ENCODE assay signal across 9 cellular contexts in genomic region chr6:328184-328670, GRCh38. TPM values are rescaled to one million over a fixed set of nuclear protein-coding genes. Genes with fewer than 3 reads are reported as not detected.
DNase-seq lines count a peak whose midpoint lies in the region; ATAC-seq and TF ChIP-seq lines count a peak whose summit lies in the region.
"Had no signal": no experiment of that assay in that cellular context is flagged by ENCODE, and none has a peak within 500 bp of the region (broad histone marks: within the 10 kb centered on the region; RNA-seq: fewer than 3 reads in every experiment).

No MANE protein-coding gene starts in this region.

- WGBS in esophagus muscularis mucosa = 48% methylated on average over 7 of the region's 7 CpGs

- no peak overlapping the region for H3K27ac ChIP-seq in esophagus muscularis mucosa (replicated peaks in 1 of 4)
- H3K27ac ChIP-seq: neutrophil had no signal

- no peak overlapping the region for H3K27ac Mint-ChIP-seq in stimulated activated naive CD8-positive, alpha-beta T cell treated with anti-CD3 and anti-CD28 coated beads, Interleukin-15, amount 100 ng/mL, for 72 hours

- intact Hi-C loops in esophagus muscularis mucosa (cut with DNase I) = no loop called here

- TF ChIP-seq CTCF in fibroblast of the aortic adventitia (IDR thresholded peaks at IDR 0.05; ENCODE audit: insufficient read depth, low read length) (peak; percentile 11), esophagus muscularis mucosa (IDR thresholded peaks at IDR 0.05) (no peak)

- no peak for TF ChIP-seq POLR2A in esophagus muscularis mucosa (IDR thresholded peaks at IDR 0.05; ENCODE audit: low read depth)

- H3K4me3 Mint-ChIP-seq in stimulated activated naive CD8-positive, alpha-beta T cell treated with anti-CD3 and anti-CD28 coated beads, Interleukin-15, amount 100 ng/mL, for 72 hours = no peak overlapping the region

- no peaks in the 10 kb centered on the region for H3K9me3 ChIP-seq in esophagus muscularis mucosa
- H3K9me3 ChIP-seq: neutrophil had no signal

- H3K27me3 Mint-ChIP-seq in stimulated activated naive CD8-positive, alpha-beta T cell treated with anti-CD3 and anti-CD28 coated beads, Interleukin-15, amount 100 ng/mL, for 72 hours = no peaks in the 10 kb centered on the region

- H3K4me3 ChIP-seq in fibroblast of the aortic adventitia (ENCODE audit: low read depth, low read length) = peak overlapping the region; percentile 1
- no peak overlapping the region for H3K4me3 ChIP-seq in esophagus muscularis mucosa

- ATAC-seq in GM18502 (IDR thresholded peaks at IDR 0.05; ENCODE audit: poor library complexity, unreplicated experiment) = peak; percentile 81
- ATAC-seq in GM21723 (IDR thresholded peaks at IDR 0.05; ENCODE audit: unreplicated experiment) = peak; percentile 78
- ATAC-seq in stimulated activated naive CD8-positive, alpha-beta T cell treated with anti-CD3 and anti-CD28 coated beads, Interleukin-15, amount 100 ng/mL, for 72 hours = peak; percentile 77

- H3K9me3 Mint-ChIP-seq in stimulated activated naive CD8-positive, alpha-beta T cell treated with anti-CD3 and anti-CD28 coated beads, Interleukin-15, amount 100 ng/mL, for 72 hours = no peaks in the 10 kb centered on the region

- H3K36me3 ChIP-seq in esophagus muscularis mucosa = peaks cover 0 to 6% (median 0%) of the 10 kb centered on the region in 4 donors

- DNase-seq in LHCN-M2 (ENCODE audit: low read depth) (peak; percentile 88), fibroblast of the aortic adventitia (ENCODE audit: low read depth) (peak; percentile 91), esophagus muscularis mucosa (ENCODE audit: extremely low spot score) (no peak), SK-N-DZ (ENCODE audit: low spot score) (no peak), GDM1 (lab: John Stamatoyannopoulos, UW) (no peak)
- DNase-seq in stimulated activated naive CD8-positive, alpha-beta T cell treated with anti-CD3 and anti-CD28 coated beads, Interleukin-15, amount 100 ng/mL, for 72 hours = peak in 1 of 2 donors; percentile 33

- H3K4me1 Mint-ChIP-seq in stimulated activated naive CD8-positive, alpha-beta T cell treated with anti-CD3 and anti-CD28 coated beads, Interleukin-15, amount 100 ng/mL, for 72 hours = no peaks in the 10 kb centered on the region

- H3K4me1 ChIP-seq in esophagus muscularis mucosa = peaks cover 19 to 23% (median 22%) of the 10 kb centered on the region in 4 donors

- H3K27me3 ChIP-seq in esophagus muscularis mucosa = peaks cover 0 to 5% (median 0%) of the 10 kb centered on the region in 4 donors
- H3K27me3 ChIP-seq: neutrophil had no signal

- TF ChIP-seq EP300 in esophagus muscularis mucosa (IDR thresholded peaks at IDR 0.05) = no peak

RNA-seq across cellular contexts. Expression of gene DUSP22, which starts 35.9 kb away (rescaled TPM):
- total RNA-seq in LHCN-M2 (2014; rRNA removed) = 6.8 and 14.9 TPM in 2 replicates
- polyA plus RNA-seq in LHCN-M2 (2012) = 11.3 TPM
- 17.0 and 18.6 TPM in 2 replicates for total RNA-seq in fibroblast of the aortic adventitia (ENCODE audit: low replicate concordance)
- 10 to 100 TPM; 67.7 to 95.6 (median 73.7) TPM for total RNA-seq in esophagus muscularis mucosa
- polyA plus RNA-seq in SK-N-DZ (2014; cell fraction: cytosol; rRNA removed) = 13.9 and 17.0 TPM in 2 replicates
- polyA plus RNA-seq in SK-N-DZ (2014; cell fraction: nucleus; rRNA removed) = 14.2 and 18.0 TPM in 2 replicates

Comparison
In these comparisons a context has a peak if more than half of its experiments do, and no peak if none do; other contexts are left out.
1. DNase-seq: peak in LHCN-M2 (single experiment) and fibroblast of the aortic adventitia (single experiment); none in esophagus muscularis mucosa (single experiment), SK-N-DZ (single experiment) and GDM1 (single experiment).
2. Peak in every context shown above with its lines, with median percentiles within 50 percentile points of each other: ATAC-seq.